In genomic region chr1:184289825-184290550, GRCh38 we compare ENCODE assay signal across 17 cellular contexts.
DNase-seq lines count a peak whose midpoint lies in the region; ATAC-seq and TF ChIP-seq lines count a peak whose summit lies in the region.
"Had no signal": no experiment of that assay in that cellular context is flagged by ENCODE, and none has a peak within 500 bp of the region (broad histone marks: within the 10 kb centered on the region; RNA-seq: fewer than 3 reads in every experiment).

No MANE protein-coding gene starts in this region.

- DNase-seq in A172 (ENCODE audit: low spot score) (peak; percentile 40), ELR (ENCODE audit: low read depth) (peak; percentile 19), NCI-H2171 (lab: John Stamatoyannopoulos, UW) (peak; percentile 49), glutamatergic neuron (no peak)
- DNase-seq in activated effector memory CD4-positive, alpha-beta T cell treated with anti-CD3 and anti-CD28 coated beads, Interleukin-2, amount 50 U/mL, for 16 hours = no peak
- DNase-seq: activated CD4-positive, alpha-beta memory T cell treated with anti-CD3 and anti-CD28 coated beads, Interleukin-2, amount 10 ng/mL, durations not matched to agents 7 days and 5 days; AML-193; aorta; cortex of kidney; HCEC 1CT; heart left ventricle; left cardiac atrium; small intestine had no signal

- H3K4me3 Mint-ChIP-seq in glutamatergic neuron (ENCODE audit: unreplicated experiment) = no peak overlapping the region
- H3K4me3 Mint-ChIP-seq: activated CD4-positive, alpha-beta memory T cell treated with anti-CD3 and anti-CD28 coated beads, Interleukin-2, amount 10 ng/mL, durations not matched to agents 7 days and 5 days; stimulated activated memory B cell treated with anti-CD40 and anti-IgM and Interleukin-4, amounts not matched to agents 10 μg/mL and 1 μg/mL and 100 μg/mL, for 72 hours had no signal

- H3K27me3 Mint-ChIP-seq in glutamatergic neuron (ENCODE audit: unreplicated experiment) = peaks cover 7% of the 10 kb centered on the region
- H3K27me3 Mint-ChIP-seq: stimulated activated memory B cell treated with anti-CD40 and anti-IgM and Interleukin-4, amounts not matched to agents 10 μg/mL and 1 μg/mL and 100 μg/mL, for 72 hours had no signal

- peaks cover 12% of the 10 kb centered on the region for H3K9me3 Mint-ChIP-seq in glutamatergic neuron (ENCODE audit: unreplicated experiment)

- peak; percentile 90 for ATAC-seq in esophagus mucosa
- ATAC-seq in HG03159 (IDR thresholded peaks at IDR 0.05; ENCODE audit: unreplicated experiment) = no peak
- no peak for ATAC-seq in HG03469 (IDR thresholded peaks at IDR 0.05; ENCODE audit: unreplicated experiment)
- ATAC-seq: heart left ventricle; left cardiac atrium; stimulated activated memory B cell treated with anti-CD40 and anti-IgM and Interleukin-4, amounts not matched to agents 10 μg/mL and 1 μg/mL and 100 μg/mL, for 72 hours had no signal

- H3K27ac Mint-ChIP-seq in glutamatergic neuron (ENCODE audit: unreplicated experiment) = no peak overlapping the region
- H3K27ac Mint-ChIP-seq: activated CD4-positive, alpha-beta memory T cell treated with anti-CD3 and anti-CD28 coated beads, Interleukin-2, amount 10 ng/mL, durations not matched to agents 7 days and 5 days; stimulated activated memory B cell treated with anti-CD40 and anti-IgM and Interleukin-4, amounts not matched to agents 10 μg/mL and 1 μg/mL and 100 μg/mL, for 72 hours had no signal

- TF ChIP-seq CTCF in glutamatergic neuron (IDR thresholded peaks at IDR 0.05; ENCODE audit: partially characterized antibody, unreplicated experiment) = no peak

- peaks cover 37% of the 10 kb centered on the region for H3K36me3 Mint-ChIP-seq in glutamatergic neuron (ENCODE audit: unreplicated experiment)
- H3K36me3 Mint-ChIP-seq: stimulated activated memory B cell treated with anti-CD40 and anti-IgM and Interleukin-4, amounts not matched to agents 10 μg/mL and 1 μg/mL and 100 μg/mL, for 72 hours had no signal

- no peaks in the 10 kb centered on the region for H3K4me1 Mint-ChIP-seq in glutamatergic neuron (ENCODE audit: low read depth, unreplicated experiment)
- H3K4me1 Mint-ChIP-seq: activated CD4-positive, alpha-beta memory T cell treated with anti-CD3 and anti-CD28 coated beads, Interleukin-2, amount 10 ng/mL, durations not matched to agents 7 days and 5 days; stimulated activated memory B cell treated with anti-CD40 and anti-IgM and Interleukin-4, amounts not matched to agents 10 μg/mL and 1 μg/mL and 100 μg/mL, for 72 hours had no signal

Comparison
In these comparisons a context has a peak if more than half of its experiments do, and no peak if none do; other contexts are left out.
1. DNase-seq: peak in A172 (single experiment), ELR (single experiment) and NCI-H2171 (single experiment); none in glutamatergic neuron (single experiment) and activated effector memory CD4-positive, alpha-beta T cell treated with anti-CD3 and anti-CD28 coated beads, Interleukin-2, amount 50 U/mL, for 16 hours (single experiment).